32 cellular contexts compared by ENCODE assay signal in the genomic region with DNA sequence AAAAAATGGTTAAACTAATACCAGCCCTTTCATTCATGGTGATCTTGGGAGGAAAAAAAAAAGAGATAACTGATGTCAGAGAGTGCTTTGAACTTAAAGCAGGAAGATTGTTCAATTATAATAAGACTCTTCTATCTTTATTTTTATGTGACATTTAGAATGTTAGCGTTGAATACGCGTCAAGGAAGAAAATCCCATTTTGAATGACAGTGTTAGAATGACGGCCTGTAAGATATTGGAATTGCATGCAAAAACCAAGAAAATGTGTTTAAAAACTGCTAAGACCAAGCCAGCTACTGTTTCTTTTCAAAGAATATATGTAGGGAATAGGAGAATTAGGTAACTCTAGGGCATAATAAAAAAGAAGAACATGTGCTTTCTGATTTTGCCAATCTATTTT.
"Had no signal": no experiment of that assay in that cellular context is flagged by ENCODE, and none has a peak within 500 bp of the region (broad histone marks: within the 10 kb centered on the region; RNA-seq: fewer than 3 reads in every experiment).

No MANE protein-coding gene starts in this region.

- H3K9me3 Mint-ChIP-seq: activated CD4-positive, alpha-beta memory T cell treated with anti-CD3 and anti-CD28 coated beads, Interleukin-2, amount 10 ng/mL, durations not matched to agents 7 days and 5 days; activated naive CD4-positive, alpha-beta T cell treated with anti-CD3 and anti-CD28 coated beads, Interleukin-2, amount 10 ng/mL, durations not matched to agents 7 days and 5 days; activated naive CD4-positive, alpha-beta T cell treated with anti-CD3 and anti-CD28 coated beads, Interleukin-2, amount 50 U/mL, for 72 hours; activated naive CD8-positive, alpha-beta T cell treated with anti-CD3 and anti-CD28 coated beads, Interleukin-2, amount 10 ng/mL, durations not matched to agents 7 days and 5 days; activated T-cell treated with anti-CD3 and anti-CD28 coated beads, Interleukin-2, amount 50 U/mL, for 24 hours; activated T-cell treated with anti-CD3 and anti-CD28 coated beads, Interleukin-2, amount 50 U/mL, for 72 hours; central memory CD8-positive, alpha-beta T cell; dendritic cell treated with granulocyte-macrophage colony-stimulating factor and Interleukin-4, amounts not matched to agents 40 ng/mL and 50 ng/mL, for 4 days; endodermal cell; T-helper 2 cell treated with Interferon-gamma antibody and Interleukin-4, amounts not matched to agents 5 μg/mL and 100 μg/mL, for 36 hours; WTC11 had no signal

- ATAC-seq: activated naive CD4-positive, alpha-beta T cell treated with anti-CD3 and anti-CD28 coated beads, Interleukin-2, amount 50 U/mL, for 72 hours; activated T-cell treated with anti-CD3 and anti-CD28 coated beads, Interleukin-2, amount 50 U/mL, for 72 hours; foreskin keratinocyte; gastrocnemius medialis; heart left ventricle; T-helper 17 cell; WTC11 had no signal

- H3K27me3 ChIP-seq: brain microvascular endothelial cell, esophagus muscularis mucosa, foreskin keratinocyte, gastrocnemius medialis, heart left ventricle had no signal

- DNase-seq: activated CD4-positive, alpha-beta memory T cell treated with anti-CD3 and anti-CD28 coated beads, Interleukin-2, amount 10 ng/mL, durations not matched to agents 7 days and 5 days; activated CD4-positive, alpha-beta T cell treated with anti-CD3 and anti-CD28 coated beads for 1 hour; activated CD4-positive, alpha-beta T cell treated with anti-CD3 and anti-CD28 coated beads for 4 hours; activated CD4-positive, alpha-beta T cell treated with anti-CD3 and anti-CD28 coated beads, Interleukin-2, amount 10 ng/mL, durations not matched to agents 7 days and 5 days; activated CD4-positive, alpha-beta T cell treated with anti-CD3 and anti-CD28 coated beads, Interleukin-2, amount 50 U/mL, for 4 hours; activated CD8-positive, alpha-beta memory T cell treated with anti-CD3 and anti-CD28 coated beads, Interleukin-2, amount 50 U/mL, for 48 hours; activated gamma-delta T cell; activated naive CD4-positive, alpha-beta T cell; activated naive CD4-positive, alpha-beta T cell treated with anti-CD3 and anti-CD28 coated beads, Interleukin-2, amount 10 ng/mL, durations not matched to agents 7 days and 5 days; activated naive CD8-positive, alpha-beta T cell treated with anti-CD3 and anti-CD28 coated beads, Interleukin-2, amount 10 ng/mL, durations not matched to agents 7 days and 5 days; activated T-cell treated with anti-CD3 and anti-CD28 coated beads for 4 hours; activated T-cell treated with anti-CD3 and anti-CD28 coated beads, Interleukin-2, amount 50 U/mL, for 24 hours; activated T-cell treated with anti-CD3 and anti-CD28 coated beads, Interleukin-2, amount 50 U/mL, for 72 hours; brain microvascular endothelial cell; dorsolateral prefrontal cortex; effector memory CD4-positive, alpha-beta T cell; endodermal cell; gastrocnemius medialis; glutamatergic neuron; heart left ventricle; T-helper 1 cell; T-helper 17 cell; T1000 had no signal

- H3K9me3 ChIP-seq: esophagus muscularis mucosa, gastrocnemius medialis, heart left ventricle had no signal

- H3K27ac Mint-ChIP-seq: activated CD4-positive, alpha-beta memory T cell treated with anti-CD3 and anti-CD28 coated beads, Interleukin-2, amount 10 ng/mL, durations not matched to agents 7 days and 5 days; activated CD4-positive, alpha-beta T cell treated with anti-CD3 and anti-CD28 coated beads, Interleukin-2, amount 10 ng/mL, durations not matched to agents 7 days and 5 days; activated naive CD4-positive, alpha-beta T cell treated with anti-CD3 and anti-CD28 coated beads, Interleukin-2, amount 10 ng/mL, durations not matched to agents 7 days and 5 days; activated naive CD4-positive, alpha-beta T cell treated with anti-CD3 and anti-CD28 coated beads, Interleukin-2, amount 50 U/mL, for 72 hours; activated naive CD8-positive, alpha-beta T cell treated with anti-CD3 and anti-CD28 coated beads, Interleukin-2, amount 10 ng/mL, durations not matched to agents 7 days and 5 days; activated T-cell treated with anti-CD3 and anti-CD28 coated beads, Interleukin-2, amount 50 U/mL, for 24 hours; activated T-cell treated with anti-CD3 and anti-CD28 coated beads, Interleukin-2, amount 50 U/mL, for 72 hours; dendritic cell treated with granulocyte-macrophage colony-stimulating factor and Interleukin-4, amounts not matched to agents 40 ng/mL and 50 ng/mL, for 4 days; endodermal cell; T-helper 17 cell; T-helper 2 cell treated with Interferon-gamma antibody and Interleukin-4, amounts not matched to agents 5 μg/mL and 100 μg/mL, for 36 hours; WTC11 had no signal

- H3K4me3 Mint-ChIP-seq: activated CD4-positive, alpha-beta memory T cell treated with anti-CD3 and anti-CD28 coated beads, Interleukin-2, amount 10 ng/mL, durations not matched to agents 7 days and 5 days; activated CD4-positive, alpha-beta T cell treated with anti-CD3 and anti-CD28 coated beads, Interleukin-2, amount 10 ng/mL, durations not matched to agents 7 days and 5 days; activated naive CD4-positive, alpha-beta T cell treated with anti-CD3 and anti-CD28 coated beads, Interleukin-2, amount 10 ng/mL, durations not matched to agents 7 days and 5 days; activated naive CD8-positive, alpha-beta T cell treated with anti-CD3 and anti-CD28 coated beads, Interleukin-2, amount 10 ng/mL, durations not matched to agents 7 days and 5 days; activated T-cell treated with anti-CD3 and anti-CD28 coated beads, Interleukin-2, amount 50 U/mL, for 24 hours; activated T-cell treated with anti-CD3 and anti-CD28 coated beads, Interleukin-2, amount 50 U/mL, for 72 hours; central memory CD8-positive, alpha-beta T cell; dendritic cell treated with granulocyte-macrophage colony-stimulating factor and Interleukin-4, amounts not matched to agents 40 ng/mL and 50 ng/mL, for 4 days; endodermal cell; T-helper 17 cell; T-helper 2 cell treated with Interferon-gamma antibody and Interleukin-4, amounts not matched to agents 5 μg/mL and 100 μg/mL, for 36 hours; WTC11 had no signal

- H3K4me1 Mint-ChIP-seq: activated CD4-positive, alpha-beta memory T cell treated with anti-CD3 and anti-CD28 coated beads, Interleukin-2, amount 10 ng/mL, durations not matched to agents 7 days and 5 days; activated naive CD4-positive, alpha-beta T cell treated with anti-CD3 and anti-CD28 coated beads, Interleukin-2, amount 10 ng/mL, durations not matched to agents 7 days and 5 days; central memory CD8-positive, alpha-beta T cell had no signal

- H3K27me3 Mint-ChIP-seq: activated CD4-positive, alpha-beta memory T cell treated with anti-CD3 and anti-CD28 coated beads, Interleukin-2, amount 10 ng/mL, durations not matched to agents 7 days and 5 days; activated CD4-positive, alpha-beta T cell treated with anti-CD3 and anti-CD28 coated beads, Interleukin-2, amount 10 ng/mL, durations not matched to agents 7 days and 5 days; activated naive CD4-positive, alpha-beta T cell treated with anti-CD3 and anti-CD28 coated beads, Interleukin-2, amount 10 ng/mL, durations not matched to agents 7 days and 5 days; activated naive CD8-positive, alpha-beta T cell treated with anti-CD3 and anti-CD28 coated beads, Interleukin-2, amount 10 ng/mL, durations not matched to agents 7 days and 5 days; activated T-cell treated with anti-CD3 and anti-CD28 coated beads, Interleukin-2, amount 50 U/mL, for 24 hours; central memory CD8-positive, alpha-beta T cell; dendritic cell treated with granulocyte-macrophage colony-stimulating factor and Interleukin-4, amounts not matched to agents 40 ng/mL and 50 ng/mL, for 4 days; T-helper 17 cell had no signal

- H3K4me1 ChIP-seq: gastrocnemius medialis had no signal

- H3K4me3 ChIP-seq: coronary artery, dorsolateral prefrontal cortex, esophagus muscularis mucosa, gastrocnemius medialis, heart left ventricle had no signal

- H3K36me3 ChIP-seq: brain microvascular endothelial cell, esophagus muscularis mucosa, gastrocnemius medialis, heart left ventricle had no signal

- H3K27ac ChIP-seq: brain microvascular endothelial cell, coronary artery, dorsolateral prefrontal cortex, esophagus muscularis mucosa, foreskin keratinocyte, gastrocnemius medialis, heart left ventricle had no signal

- FAIRE-seq: astrocyte had no signal

- H3K36me3 Mint-ChIP-seq: activated naive CD4-positive, alpha-beta T cell treated with anti-CD3 and anti-CD28 coated beads, Interleukin-2, amount 10 ng/mL, durations not matched to agents 7 days and 5 days; activated naive CD4-positive, alpha-beta T cell treated with anti-CD3 and anti-CD28 coated beads, Interleukin-2, amount 50 U/mL, for 72 hours; WTC11 had no signal
